ENCODE assay signal across 14 cellular contexts in genomic region chr6:75492769-75493168, GRCh38. TPM values are rescaled to one million over a fixed set of nuclear protein-coding genes. Genes with fewer than 3 reads are reported as not detected.
DNase-seq lines count a peak whose midpoint lies in the region; ATAC-seq, FAIRE-seq and TF ChIP-seq lines count a peak whose summit lies in the region.
"Had no signal": no experiment of that assay in that cellular context is flagged by ENCODE, and none has a peak within 500 bp of the region (broad histone marks: within the 10 kb centered on the region; RNA-seq: fewer than 3 reads in every experiment).

No MANE protein-coding gene starts in this region.

- H3K4me3 Mint-ChIP-seq in endothelial cell (ENCODE audit: unreplicated experiment): peak overlapping the region; percentile 90

- H3K4me1 ChIP-seq in HCT116 (ENCODE audit: control insufficient read depth in 1 of 2, insufficient read depth in 2 of 2, low read length in 2 of 2) (peaks cover 5 to 11% of the 10 kb centered on the region in 2 experiments; a peak in 3 of 4 replicates), ovary (ENCODE audit: insufficient read depth) (no peaks in the 10 kb centered on the region), osteoblast (ENCODE audit: insufficient read depth, low read length) (peaks cover 6% of the 10 kb centered on the region)

- H3K4me3 ChIP-seq in GM12865 (ENCODE audit: low read depth, low read length): no peak overlapping the region
- H3K4me3 ChIP-seq in HCT116 (replicated peaks in 1 of 2; ENCODE audit: low read depth in 1 of 2, low read length in 2 of 2): no peak overlapping the region
- H3K4me3 ChIP-seq in ovary: peak overlapping the region; percentile 32
- H3K4me3 ChIP-seq in osteoblast (ENCODE audit: insufficient read depth, low read length): no peak overlapping the region

- peak overlapping the region; percentile 97 for H3K27ac Mint-ChIP-seq in endothelial cell (ENCODE audit: unreplicated experiment)

- WGBS in ovary, 3 donors: 45 to 59% (median 58%) methylated on average over 3 of the region's 3 CpGs

- FAIRE-seq in HTR-8/SVneo (lab: Jason Lieb, UNC): no peak

- intact Hi-C loops in HCT116 (cut with micrococcal nuclease) (no loop called here), ovary (cut with DNase I) (no loop called here)

- TF ChIP-seq POLR2A in HCT116 (IDR thresholded peaks at IDR 0.05; ENCODE audit: borderline replicate concordance, extremely low read depth, insufficient read depth, insufficient read length): no peak
- no peak for TF ChIP-seq POLR2A in ovary (IDR thresholded peaks at IDR 0.05)

- H3K4me1 Mint-ChIP-seq in endothelial cell (ENCODE audit: unreplicated experiment): peaks cover 66% of the 10 kb centered on the region

- CTCF ChIA-PET in HCT116 (lab: Charles Lee): no interaction called here

- RAD21 ChIA-PET in HCT116 (lab: Charles Lee; ENCODE audit: low non-redundant PET in 1 of 2, low total read pairs in 2 of 2, uncharacterized antibody in 2 of 2, unreplicated experiment in 2 of 2): no interaction called here

- H3K9me3 Mint-ChIP-seq in endothelial cell (ENCODE audit: unreplicated experiment): no peaks in the 10 kb centered on the region

- H3K27ac ChIP-seq in HCT116 (ENCODE audit: low read depth, low read length) (no peak overlapping the region), ovary (peak overlapping the region in 1 of 2 donors; percentile 64), osteoblast (ENCODE audit: low read depth, low read length) (no peak overlapping the region)

- BruUV-seq in HCT116 (replicated peaks; lab: Mats Ljungman, UMichigan): no TSS peak

- no peak overlapping the region for H3K4me2 ChIP-seq in HCT116 (ENCODE audit: low read length)
- H3K4me2 ChIP-seq in osteoblast (ENCODE audit: insufficient read depth, low read length): no peak overlapping the region

- TF ChIP-seq CTCF in GM12865 (IDR thresholded peaks at IDR 0.05; ENCODE audit: insufficient read depth, low read depth, low read length, missing control alignments) (no peak), HCT116 (IDR thresholded peaks at IDR 0.05 in 2 of 3, conservative IDR thresholded peaks at IDR 0.05 in 1 of 3; ENCODE audit: borderline replicate concordance in 1 of 3, insufficient read depth in 1 of 3, low read depth in 2 of 3, low read length in 2 of 3) (no peak), endothelial cell (IDR thresholded peaks at IDR 0.05; ENCODE audit: unreplicated experiment) (no peak), ovary (IDR thresholded peaks at IDR 0.05) (no peak), osteoblast (IDR thresholded peaks at IDR 0.05; ENCODE audit: extremely low read depth, low read depth, low read length) (no peak)

- peak; percentile 75 for DNase-seq in GM12865 (ENCODE audit: low read depth)
- no peak for DNase-seq in HCT116 (ENCODE audit: low read depth, low spot score)
- no peak for DNase-seq in endothelial cell (ENCODE audit: low spot score)
- no peak for DNase-seq in ovary
- DNase-seq in osteoblast (ENCODE audit: insufficient read length, low spot score, missing footprints): no peak
- DNase-seq in HTR-8/SVneo (ENCODE audit: insufficient read length, low spot score): no peak
- DNase-seq in NCI-H1417 treated with DMSO at 0.1 percent for 48 hours (lab: John Stamatoyannopoulos, UW): no peak
- no peak for DNase-seq in NCI-H2107 treated with DMSO at 0.1 percent for 48 hours (lab: John Stamatoyannopoulos, UW; ENCODE audit: unreplicated experiment)
- DNase-seq: activated CD4-positive, alpha-beta T cell treated with anti-CD3 and anti-CD28 coated beads, Interleukin-2, amount 50 U/mL, for 1 hour; activated naive CD4-positive, alpha-beta T cell; DMS79; glutamatergic neuron; NCI-H1694; T-helper 1 cell had no signal

- H3K36me3 Mint-ChIP-seq in endothelial cell (ENCODE audit: low read depth, unreplicated experiment): no peaks in the 10 kb centered on the region

- H3K27me3 Mint-ChIP-seq in endothelial cell (ENCODE audit: unreplicated experiment): peaks cover 1% of the 10 kb centered on the region

- H4K20me1 ChIP-seq in HCT116 (ENCODE audit: insufficient read depth): no peaks in the 10 kb centered on the region
- no peaks in the 10 kb centered on the region for H4K20me1 ChIP-seq in osteoblast (ENCODE audit: insufficient read depth, low read length)

- no peaks in the 10 kb centered on the region for H3K9me2 ChIP-seq in HCT116 (ENCODE audit: insufficient read depth)

- H3K9me3 ChIP-seq in HCT116 (ENCODE audit: control insufficient read depth in 1 of 2, insufficient read depth in 1 of 2, low read depth in 1 of 2, low read length in 2 of 2) (no peaks in the 10 kb centered on the region), ovary (no peaks in the 10 kb centered on the region), osteoblast (ENCODE audit: low read depth, low read length) (no peaks in the 10 kb centered on the region)

- no peaks in the 10 kb centered on the region for H3K79me2 ChIP-seq in HCT116 (ENCODE audit: insufficient read depth, low read length)
- H3K79me2 ChIP-seq in osteoblast (ENCODE audit: insufficient read depth, low read length): no peaks in the 10 kb centered on the region

- H3K27me3 ChIP-seq in HCT116 (ENCODE audit: insufficient read depth, low read length) (no peaks in the 10 kb centered on the region), ovary (no peaks in the 10 kb centered on the region), osteoblast (ENCODE audit: insufficient read depth, low read length) (peaks cover 5% of the 10 kb centered on the region)

- ATAC-seq in HCT116: no peak

- H2AFZ ChIP-seq in HCT116 (ENCODE audit: low read depth, low read length, poor library complexity, severe bottlenecking) (peak overlapping the region; percentile 62), osteoblast (ENCODE audit: low read length) (no peak overlapping the region)

- POLR2A ChIA-PET in HCT116 (lab: Charles Lee): no interaction called here

- no peak overlapping the region for H3K9ac ChIP-seq in HCT116 (ENCODE audit: low read length)

- TF ChIP-seq EP300 in ovary (IDR thresholded peaks at IDR 0.05): no peak

- H3K36me3 ChIP-seq in HCT116 (ENCODE audit: control insufficient read depth in 1 of 2, insufficient read depth in 2 of 2, low read length in 2 of 2): no peaks in the 10 kb centered on the region
- H3K36me3 ChIP-seq in ovary: no peaks in the 10 kb centered on the region
- no peaks in the 10 kb centered on the region for H3K36me3 ChIP-seq in osteoblast (ENCODE audit: insufficient read depth, low read length)

- no peak for TF ChIP-seq RAD21 in HCT116 (IDR thresholded peaks at IDR 0.05; ENCODE audit: low read depth)

TF ChIP-seq in HCT116, 20 proteins besides CTCF, POLR2A, EP300 and RAD21 (continues in another document):
- no peak for TF ChIP-seq REST (IDR thresholded peaks at IDR 0.05; ENCODE audit: low read depth)
- TF ChIP-seq EGR1 (IDR thresholded peaks at IDR 0.05; ENCODE audit: low read depth): no peak
- no peak for TF ChIP-seq SIN3A (IDR thresholded peaks at IDR 0.05; ENCODE audit: low read depth)
- no peak for TF ChIP-seq MAX (IDR thresholded peaks at IDR 0.05)
- no peak for TF ChIP-seq YY1 (IDR thresholded peaks at IDR 0.05; ENCODE audit: extremely low read depth, insufficient replicate concordance, low read depth, low read length)
- TF ChIP-seq ZNF274 (IDR thresholded peaks at IDR 0.05; ENCODE audit: low read depth, low read length): no peak
- TF ChIP-seq TCF7L2 (IDR thresholded peaks at IDR 0.05; ENCODE audit: borderline replicate concordance, extremely low read depth, insufficient read depth, insufficient read length): no peak
- TF ChIP-seq ZBTB33 (IDR thresholded peaks at IDR 0.05; ENCODE audit: extremely low read depth, insufficient replicate concordance, low read length): no peak

RNA-seq across cellular contexts. Expression of gene FILIP1, which starts 0.8 kb away (rescaled TPM):
- total RNA-seq in HCT116 (2021; ENCODE audit: unreplicated experiment): 0.05 TPM
- 0.01 TPM in 2 replicates for polyA plus RNA-seq in HCT116 (2012)
- 32.0 TPM for total RNA-seq in endothelial cell (ENCODE audit: unreplicated experiment)
- 1 to 10 TPM; 1.1 to 7.1 (median 2.7) TPM for total RNA-seq in ovary
- polyA plus RNA-seq in ovary: 1 to 10 TPM; 1.7 to 6.9 TPM
- under 0.01 and 0.29 TPM in 2 replicates for total RNA-seq in osteoblast
